ENCODE assay signal across 10 cellular contexts in the genomic region with DNA sequence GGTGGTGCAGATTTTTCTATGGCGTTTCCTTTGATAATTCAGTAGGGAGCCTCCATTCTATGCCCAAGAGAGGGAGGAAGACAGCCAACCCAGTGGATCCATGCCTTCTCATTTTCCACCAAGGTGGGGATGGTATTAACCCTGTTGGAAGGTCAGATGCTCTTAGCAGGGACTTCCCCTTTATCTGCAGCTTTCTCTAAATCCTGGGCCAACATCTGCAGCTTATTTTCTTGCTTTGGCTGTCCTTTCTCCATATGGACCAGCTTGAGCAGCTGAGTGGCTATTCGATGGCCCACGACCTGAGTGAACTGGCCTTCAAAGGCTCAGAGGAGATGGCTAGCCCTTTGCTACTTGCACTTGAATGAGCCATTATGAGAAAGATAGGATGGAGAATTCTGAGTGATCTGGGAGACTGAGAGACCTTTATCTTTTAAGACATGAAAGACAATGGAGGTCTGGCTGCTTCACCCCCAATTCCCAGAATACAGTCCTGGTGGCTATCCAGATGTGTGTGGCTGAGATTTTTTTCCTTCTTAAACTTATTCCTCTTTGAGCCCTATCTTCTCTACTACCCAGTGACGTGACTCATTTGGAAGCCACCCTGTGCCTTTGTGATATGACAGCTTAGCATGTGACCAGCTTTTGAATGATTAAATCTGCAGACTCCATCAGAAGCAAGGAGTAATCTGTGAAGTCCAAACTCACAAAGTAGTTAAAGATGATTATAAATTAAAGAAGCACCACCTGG. TPM values are rescaled to one million over a fixed set of nuclear protein-coding genes. Genes with fewer than 3 reads are reported as not detected.
DNase-seq lines count a peak whose midpoint lies in the region; ATAC-seq and TF ChIP-seq lines count a peak whose summit lies in the region.
"Had no signal": no experiment of that assay in that cellular context is flagged by ENCODE, and none has a peak within 500 bp of the region (broad histone marks: within the 10 kb centered on the region; RNA-seq: fewer than 3 reads in every experiment).

No MANE protein-coding gene starts in this region.

- H3K36me3 Mint-ChIP-seq in activated naive CD4-positive, alpha-beta T cell treated with anti-CD3 and anti-CD28 coated beads, Interleukin-2, amount 50 U/mL, for 72 hours, result no peaks in the 10 kb centered on the region
- H3K36me3 Mint-ChIP-seq in activated CD8-positive, alpha-beta memory T cell treated with anti-CD3 and anti-CD28 coated beads, Interleukin-2, amount 10 ng/mL, durations not matched to agents 7 days and 5 days, result peaks cover 5% of the 10 kb centered on the region

- H3K36me3 ChIP-seq in WERI-Rb-1 (no peaks in the 10 kb centered on the region), left lung (no peaks in the 10 kb centered on the region), uterus (no peaks in the 10 kb centered on the region)
- H3K36me3 ChIP-seq: cardiac muscle cell had no signal

- intact Hi-C loops in left lung (cut with DNase I) (no loop called here), uterus (cut with DNase I; ENCODE audit: low total_unique reads) (no loop called here)

- H3K27me3 Mint-ChIP-seq in activated CD8-positive, alpha-beta memory T cell treated with anti-CD3 and anti-CD28 coated beads, Interleukin-2, amount 10 ng/mL, durations not matched to agents 7 days and 5 days, result no peaks in the 10 kb centered on the region

- ATAC-seq in activated naive CD4-positive, alpha-beta T cell treated with anti-CD3 and anti-CD28 coated beads, Interleukin-2, amount 50 U/mL, for 72 hours, result peak; percentile 62 to 75
- ATAC-seq in left lung, result peak; percentile 37
- ATAC-seq in activated CD8-positive, alpha-beta memory T cell treated with anti-CD3 and anti-CD28 coated beads, Interleukin-2, amount 10 ng/mL, durations not matched to agents 7 days and 5 days, result no peak
- ATAC-seq in HG03342 (IDR thresholded peaks at IDR 0.05; ENCODE audit: unreplicated experiment), result no peak

- no peak overlapping the region for H3K4me3 Mint-ChIP-seq in activated CD8-positive, alpha-beta memory T cell treated with anti-CD3 and anti-CD28 coated beads, Interleukin-2, amount 10 ng/mL, durations not matched to agents 7 days and 5 days
- H3K4me3 Mint-ChIP-seq: T-helper 1 cell treated with Interleukin-12 subunit alpha and Interleukin-12 subunit beta and Interleukin-4 antibody, amounts not matched to agents 30 μg/mL and 1 μg/mL, for 36 hours had no signal

- H3K27ac ChIP-seq in WERI-Rb-1, result no peak overlapping the region
- H3K27ac ChIP-seq in left lung, result peak overlapping the region; percentile 54 to 76
- peak overlapping the region; percentile 75 to 87 for H3K27ac ChIP-seq in uterus
- H3K27ac ChIP-seq: cardiac muscle cell had no signal

- H3K4me1 Mint-ChIP-seq in activated CD8-positive, alpha-beta memory T cell treated with anti-CD3 and anti-CD28 coated beads, Interleukin-2, amount 10 ng/mL, durations not matched to agents 7 days and 5 days, result peaks cover 21% of the 10 kb centered on the region

- CTCF ChIA-PET in activated CD8-positive, alpha-beta memory T cell treated with anti-CD3 and anti-CD28 coated beads, Interleukin-2, amount 10 ng/mL, durations not matched to agents 7 days and 5 days (lab: Charles Lee), result no interaction called here

- H3K9me3 Mint-ChIP-seq in activated naive CD4-positive, alpha-beta T cell treated with anti-CD3 and anti-CD28 coated beads, Interleukin-2, amount 50 U/mL, for 72 hours, result no peaks in the 10 kb centered on the region
- H3K9me3 Mint-ChIP-seq in activated CD8-positive, alpha-beta memory T cell treated with anti-CD3 and anti-CD28 coated beads, Interleukin-2, amount 10 ng/mL, durations not matched to agents 7 days and 5 days (ENCODE audit: low read depth), result no peaks in the 10 kb centered on the region
- H3K9me3 Mint-ChIP-seq: T-helper 1 cell treated with Interleukin-12 subunit alpha and Interleukin-12 subunit beta and Interleukin-4 antibody, amounts not matched to agents 30 μg/mL and 1 μg/mL, for 36 hours had no signal

- H3K9me3 ChIP-seq in WERI-Rb-1 (ENCODE audit: severe bottlenecking) (no peaks in the 10 kb centered on the region), left lung (no peaks in the 10 kb centered on the region), uterus (no peaks in the 10 kb centered on the region)

- no peak for TF ChIP-seq POLR2A in uterus (IDR thresholded peaks at IDR 0.05)

- H3K27me3 ChIP-seq in WERI-Rb-1 (ENCODE audit: insufficient read depth, low read depth, severe bottlenecking) (no peaks in the 10 kb centered on the region), left lung (no peaks in the 10 kb centered on the region), uterus (no peaks in the 10 kb centered on the region)
- H3K27me3 ChIP-seq: cardiac muscle cell had no signal

- H3K4me3 ChIP-seq in WERI-Rb-1 (ENCODE audit: low read depth, low read length) (no peak overlapping the region), left lung (no peak overlapping the region), uterus (no peak overlapping the region)
- H3K4me3 ChIP-seq: cardiac muscle cell had no signal

- peaks cover 15 to 35% of the 10 kb centered on the region in 2 donors for H3K4me1 ChIP-seq in left lung
- H3K4me1 ChIP-seq in uterus, result no peaks in the 10 kb centered on the region

- DNase-seq in activated naive CD4-positive, alpha-beta T cell treated with anti-CD3 and anti-CD28 coated beads, Interleukin-2, amount 50 U/mL, for 72 hours (ENCODE audit: low spot score in 2 of 2), result no peak
- no peak for DNase-seq in activated naive CD4-positive, alpha-beta T cell (lab: John Stamatoyannopoulos, UW)
- DNase-seq in WERI-Rb-1 (peak; percentile 54), left lung (no peak), uterus (no peak), globus pallidus (ENCODE audit: low spot score) (no peak)
- DNase-seq in activated CD8-positive, alpha-beta memory T cell treated with anti-CD3 and anti-CD28 coated beads, Interleukin-2, amount 10 ng/mL, durations not matched to agents 7 days and 5 days, result no peak

- no peak overlapping the region for H3K27ac Mint-ChIP-seq in activated naive CD4-positive, alpha-beta T cell treated with anti-CD3 and anti-CD28 coated beads, Interleukin-2, amount 50 U/mL, for 72 hours
- H3K27ac Mint-ChIP-seq in activated CD8-positive, alpha-beta memory T cell treated with anti-CD3 and anti-CD28 coated beads, Interleukin-2, amount 10 ng/mL, durations not matched to agents 7 days and 5 days, result no peak overlapping the region
- H3K27ac Mint-ChIP-seq: T-helper 1 cell treated with Interleukin-12 subunit alpha and Interleukin-12 subunit beta and Interleukin-4 antibody, amounts not matched to agents 30 μg/mL and 1 μg/mL, for 36 hours had no signal

- no peak for TF ChIP-seq CTCF in WERI-Rb-1 (IDR thresholded peaks at IDR 0.05; ENCODE audit: low read depth, low read length)
- no peak for TF ChIP-seq CTCF in left lung (IDR thresholded peaks at IDR 0.05)
- no peak for TF ChIP-seq CTCF in uterus (IDR thresholded peaks at IDR 0.05)

RNA-seq across cellular contexts. Expression of gene TRAK1, which starts 39.6 kb away (rescaled TPM):
- 10 to 100 TPM; 19.1 to 33.1 TPM for total RNA-seq in activated naive CD4-positive, alpha-beta T cell treated with anti-CD3 and anti-CD28 coated beads, Interleukin-2, amount 50 U/mL, for 72 hours
- total RNA-seq in left lung (10 to 100 TPM; 40.9 to 50.3 TPM), uterus (10 to 100 TPM; 14.3 to 37.5 (median 21.4) TPM)
- 10 to 100 TPM; 27.3 to 31.1 TPM for total RNA-seq in activated CD8-positive, alpha-beta memory T cell treated with anti-CD3 and anti-CD28 coated beads, Interleukin-2, amount 10 ng/mL, durations not matched to agents 7 days and 5 days

Comparison
In these comparisons a context has a peak if more than half of its experiments do, and no peak if none do; other contexts are left out.
1. ATAC-seq: peak in activated naive CD4-positive, alpha-beta T cell treated with anti-CD3 and anti-CD28 coated beads, Interleukin-2, amount 50 U/mL, for 72 hours (2 of 2) and left lung (single experiment); none in activated CD8-positive, alpha-beta memory T cell treated with anti-CD3 and anti-CD28 coated beads, Interleukin-2, amount 10 ng/mL, durations not matched to agents 7 days and 5 days (single experiment) and HG03342 (single experiment).